ENCODE assay signal across 22 cellular contexts in genomic region chr16:8713635-8714097, GRCh38. TPM values are rescaled to one million over a fixed set of nuclear protein-coding genes. Genes with fewer than 3 reads are reported as not detected.
A peak's percentile ranks its signal among the peaks of the same experiment; 100 is the strongest.
DNase-seq lines count a peak whose midpoint lies in the region; ATAC-seq, FAIRE-seq and TF ChIP-seq lines count a peak whose summit lies in the region.
"Had no signal": no experiment of that assay in that cellular context is flagged by ENCODE, and none has a peak within 500 bp of the region (broad histone marks: within the 10 kb centered on the region; RNA-seq: fewer than 3 reads in every experiment).

No MANE protein-coding gene starts in this region.

- no peak overlapping the region for H3K4ac ChIP-seq in H1 (replicated peaks; ENCODE audit: insufficient read length, low read depth, low read length)

- no peaks in the 10 kb centered on the region for H4K20me1 ChIP-seq in H1 (replicated peaks in 1 of 2; ENCODE audit: control insufficient read depth in 1 of 2, insufficient read depth in 2 of 2, low read length in 2 of 2)
- no peaks in the 10 kb centered on the region for H4K20me1 ChIP-seq in neural cell (ENCODE audit: insufficient read depth)

- H3K9ac ChIP-seq in H1 (replicated peaks in 1 of 4; ENCODE audit: extremely low read depth in 1 of 4, low read depth in 3 of 4, low read length in 3 of 4) (peak overlapping the region in 1 of 4 experiments; percentile 42; a peak in 1 of 7 replicates), neural cell (ENCODE audit: low read length) (peak overlapping the region; percentile 86)

- no peaks in the 10 kb centered on the region for H3K9me2 ChIP-seq in neural cell (ENCODE audit: insufficient read depth, low read length)

- H3K4me3 ChIP-seq in BE2C (ENCODE audit: low read depth, low read length) (peak overlapping the region; percentile 63), H1 (ENCODE audit: extremely low read depth in 1 of 4, insufficient read depth in 2 of 4, low read depth in 3 of 4, low read length in 4 of 4) (no peak overlapping the region), neural cell (ENCODE audit: low read length) (peak overlapping the region; percentile 67)
- H3K4me3 ChIP-seq: PC-9, spleen, suprapubic skin had no signal

- H3K18ac ChIP-seq in H1 (ENCODE audit: extremely low read depth, low read length) = no peak overlapping the region

- TF ChIP-seq EP300 in H1 (IDR thresholded peaks at IDR 0.05; ENCODE audit: borderline replicate concordance in 1 of 2, low read depth in 2 of 2, low read length in 2 of 2) (no peak), neural cell (conservative IDR thresholded peaks at IDR 0.05; ENCODE audit: poor library complexity, severe bottlenecking) (no peak)

- 0 out of 2 replicates have a peak overlapping the region, but pooled peaks have one; percentile 50 for H2BK15ac ChIP-seq in H1 (ENCODE audit: low read length)

- H4K8ac ChIP-seq in H1 (ENCODE audit: extremely low read depth, insufficient read depth, low read length) = no peak overlapping the region; the same call in none of the 2 replicates

- H4K91ac ChIP-seq in H1 (replicated peaks; ENCODE audit: insufficient read length, low read length) = no peak overlapping the region

- H2BK5ac ChIP-seq in H1 (ENCODE audit: low read depth, low read length) = no peak overlapping the region

- H3K23me2 ChIP-seq in H1 (ENCODE audit: low read depth, low read length) = peaks cover 3% of the 10 kb centered on the region; the same call in 1 of the 2 replicates

- CTCF ChIA-PET in H1 (lab: Charles Lee; ENCODE audit: partially characterized antibody) = interaction anchor here (0.9 to 1.8 kb wide), 5 partner anchors 44 to 232 kb away, joined by 3 to 8 read pairs (median 4); no protein-coding TSS in a partner anchor

- H3K79me1 ChIP-seq in H1 (ENCODE audit: low read depth, low read length) = no peaks in the 10 kb centered on the region

- no peak for TF ChIP-seq POLR2A in H1 (IDR thresholded peaks at IDR 0.05; ENCODE audit: control extremely low read depth in 1 of 2, low read depth in 2 of 2, low read length in 2 of 2)
- TF ChIP-seq POLR2A in erythroblast (IDR thresholded peaks at IDR 0.05; ENCODE audit: low read length) = no peak

- no peak overlapping the region for H3K56ac ChIP-seq in H1 (replicated peaks; ENCODE audit: insufficient read length, low read depth, low read length)

- POLR2A ChIA-PET in H1 (lab: Charles Lee; ENCODE audit: partially characterized antibody) = interaction anchor here (1.4 kb wide), 1 partner anchor 10 kb away, joined by 3 read pairs; no protein-coding TSS in a partner anchor

- TF ChIP-seq RAD21 in H1 (IDR thresholded peaks at IDR 0.05 in 1 of 2, conservative IDR thresholded peaks at IDR 0.05 in 1 of 2; ENCODE audit: low read depth in 2 of 2, low read length in 2 of 2) (no peak), neural cell (conservative IDR thresholded peaks at IDR 0.05) (no peak)

- WGBS in H1 (ENCODE audit: extremely low coverage in 1 of 2, insufficient coverage in 1 of 2, insufficient read length in 1 of 2, insufficient replicate concordance in 2 of 2, low coverage in 1 of 2, low lambda C conversion rate in 2 of 2, missing lambda C conversion rate in 1 of 2), 2 experiments = 87% methylated on average over 10 of the region's 10 CpGs; no CpG with 5 or more reads in 1 of the 2 experiments

- no peaks in the 10 kb centered on the region for H3K9me3 ChIP-seq in BE2C
- H3K9me3 ChIP-seq in H1 (ENCODE audit: insufficient read depth in 2 of 2, low read depth in 1 of 2, low read length in 1 of 2) = no peaks in the 10 kb centered on the region
- no peaks in the 10 kb centered on the region for H3K9me3 ChIP-seq in neural cell (ENCODE audit: low read length)
- H3K9me3 ChIP-seq: suprapubic skin had no signal

- H3K4me2 ChIP-seq in H1 (ENCODE audit: insufficient read depth in 1 of 2, low read depth in 2 of 2, low read length in 2 of 2) (peak overlapping the region in 1 of 2 experiments; percentile 61; a peak in 2 of 4 replicates), neural cell (ENCODE audit: low read length) (peak overlapping the region; percentile 96)
- H3K4me2 ChIP-seq: PC-9 had no signal

- H3K36me3 ChIP-seq in BE2C (no peaks in the 10 kb centered on the region), H1 (ENCODE audit: control insufficient read depth in 2 of 4, insufficient read depth in 4 of 4, low read length in 3 of 4) (no peaks in the 10 kb centered on the region), neural cell (ENCODE audit: insufficient read depth, low read length) (no peaks in the 10 kb centered on the region)
- H3K36me3 ChIP-seq: suprapubic skin had no signal

- no peak overlapping the region for H2AK5ac ChIP-seq in H1 (ENCODE audit: low read depth, low read length)

- no peak overlapping the region for H4K5ac ChIP-seq in H1 (ENCODE audit: insufficient read length, low read depth, low read length)

- no peak overlapping the region for H2BK12ac ChIP-seq in H1 (ENCODE audit: low read depth, low read length)

- H3K4me1 ChIP-seq in BE2C (peaks cover 8% of the 10 kb centered on the region; the same call in 1 of the 2 replicates), H1 (replicated peaks in 1 of 4; ENCODE audit: control insufficient read depth in 3 of 4, insufficient read depth in 4 of 4, low read length in 3 of 4) (peaks cover 0 to 9% (median 1%) of the 10 kb centered on the region in 4 experiments; a peak in 4 of 7 replicates)
- H3K4me1 ChIP-seq: spleen, suprapubic skin had no signal

- no peak overlapping the region for H2BK20ac ChIP-seq in H1 (ENCODE audit: low read length)

- no peak overlapping the region for H3K14ac ChIP-seq in H1 (ENCODE audit: insufficient read length)

- no peak overlapping the region for H2BK120ac ChIP-seq in H1 (replicated peaks; ENCODE audit: low read depth, low read length)

- H3K79me2 ChIP-seq in H1 (ENCODE audit: control insufficient read depth in 1 of 2, insufficient read depth in 2 of 2, low read length in 2 of 2) = no peaks in the 10 kb centered on the region
- peaks cover 48% of the 10 kb centered on the region for H3K79me2 ChIP-seq in neural cell (replicated peaks; ENCODE audit: insufficient read depth, low read length)

- H3K27me3 ChIP-seq in BE2C (no peaks in the 10 kb centered on the region), H1 (replicated peaks in 1 of 4; ENCODE audit: control insufficient read depth in 3 of 4, extremely low read depth in 1 of 4, insufficient read depth in 3 of 4, low read length in 3 of 4) (no peaks in the 10 kb centered on the region; a peak in 1 of 7 replicates), neural cell (ENCODE audit: insufficient read depth, low read depth, low read length) (no peaks in the 10 kb centered on the region)
- H3K27me3 ChIP-seq: spleen, suprapubic skin had no signal

- H3K23ac ChIP-seq in H1 (ENCODE audit: insufficient read length) = no peak overlapping the region

- H2AFZ ChIP-seq in H1 (ENCODE audit: low read length) = no peak overlapping the region
- peak overlapping the region; percentile 0 for H2AFZ ChIP-seq in neural cell (ENCODE audit: low read depth, low read length)
- H2AFZ ChIP-seq: PC-9 had no signal

- no peak overlapping the region for H3K27ac ChIP-seq in H1 (ENCODE audit: low read depth, low read length)
- peak overlapping the region; percentile 98 for H3K27ac ChIP-seq in neural cell (ENCODE audit: low read length)
- H3K27ac ChIP-seq: PC-9, spleen, suprapubic skin had no signal

- no peak for TF ChIP-seq CTCF in BE2C (IDR thresholded peaks at IDR 0.05; ENCODE audit: low read depth, low read length)
- TF ChIP-seq CTCF in H1 (IDR thresholded peaks at IDR 0.05; ENCODE audit: control extremely low read depth in 1 of 3, insufficient read depth in 1 of 3, low read depth in 1 of 3, low read length in 3 of 3) = no peak
- no peak for TF ChIP-seq CTCF in neural cell (IDR thresholded peaks at IDR 0.05; ENCODE audit: poor library complexity, severe bottlenecking)

- no peak for ATAC-seq in GM21367 (IDR thresholded peaks at IDR 0.05; ENCODE audit: unreplicated experiment)
- ATAC-seq in GM21717 (IDR thresholded peaks at IDR 0.05; ENCODE audit: unreplicated experiment) = no peak

- H3F3A ChIP-seq in neural cell (ENCODE audit: insufficient read depth, low read length, poor library complexity, severe bottlenecking) = peaks cover 3% of the 10 kb centered on the region

- peak; percentile 26 for DNase-seq in BE2C
- peak; percentile 31 for DNase-seq in NCI-H69 (lab: John Stamatoyannopoulos, UW)
- DNase-seq in H1 (ENCODE audit: low read depth in 1 of 2, low spot score in 2 of 2) = no peak
- no peak for DNase-seq in erythroblast (lab: John Stamatoyannopoulos, UW)
- no peak for DNase-seq in CD1c-positive myeloid dendritic cell (ENCODE audit: extremely low spot score)
- DNase-seq: activated B cell treated with CpG ODN at 0.5 μM for 24 hours; activated CD4-positive, alpha-beta memory T cell treated with anti-CD3 and anti-CD28 coated beads, Interleukin-2, amount 10 ng/mL, durations not matched to agents 7 days and 5 days; activated naive CD4-positive, alpha-beta T cell treated with anti-CD3 and anti-CD28 coated beads, Interleukin-2, amount 10 ng/mL, durations not matched to agents 7 days and 5 days; activated T-cell treated with anti-CD3 and anti-CD28 coated beads, Interleukin-2, amount 50 U/mL, for 1 hour; aorta; CD4-positive, CD25-positive, alpha-beta regulatory T cell; DMS53; naive B cell; NCI-H2081; PC-9; spleen had no signal

- no peak for FAIRE-seq in H1 (lab: Jason Lieb, UNC)
- FAIRE-seq: colon, keratinocyte had no signal

TF ChIP-seq in H1, 55 proteins besides CTCF, POLR2A, EP300 and RAD21 (continues in another document):
- TF ChIP-seq MAX (IDR thresholded peaks at IDR 0.05) (no peak), CHD2 (IDR thresholded peaks at IDR 0.05; ENCODE audit: low read length) (no peak)

TF ChIP-seq in neural cell, 6 proteins besides CTCF, POLR2A, EP300 and RAD21 (continues in another document):
- no peak for TF ChIP-seq TAF1 (IDR thresholded peaks at IDR 0.05; ENCODE audit: low read depth)

RNA-seq across cellular contexts. Expression of gene ABAT, which starts 39.2 kb away (rescaled TPM):
- 20.4 TPM for polyA plus RNA-seq in BE2C (2012; ENCODE audit: insufficient read depth, insufficient read length, low read depth)
- total RNA-seq in H1 (2021; fragmentation: NEBNext Ultra II Directional; extraction: Animal tissue kit (Norgen Biotek cat#: 25700)) = 8.4 and 8.9 TPM in 2 replicates
- polyA plus RNA-seq in H1 (2011; rRNA removed) (6.4 and 6.9 TPM in 2 replicates), neural cell (125 and 132 TPM in 2 replicates)
- 6.9 TPM for polyA plus RNA-seq in H1 (2011; cell fraction: cytosol; rRNA removed)
- polyA plus RNA-seq in H1 (2011; cell fraction: nucleus; rRNA removed) = 8.7 TPM
- polyA plus RNA-seq in H1 (2012, experiment 1 of 2) = 6.1 to 7.6 TPM (median 6.4 TPM) in 4 replicates
- polyA plus RNA-seq in H1 (2012, experiment 2 of 2) = 1.9 TPM
- polyA plus RNA-seq in H1 (2013, experiment 1 of 2) = 4.4 TPM
- polyA plus RNA-seq in H1 (2013, experiment 2 of 2) = 4.5 TPM
- polyA minus RNA-seq in H1 (2011; rRNA and poly(A)+ RNA removed) = 7.2 and 7.5 TPM in 2 replicates
- 4.3 TPM for polyA minus RNA-seq in H1 (2011; cell fraction: cytosol; rRNA and poly(A)+ RNA removed)
- 7.7 TPM for polyA minus RNA-seq in H1 (2011; cell fraction: nucleus; rRNA and poly(A)+ RNA removed)
- polyA minus RNA-seq in neural cell = 187 and 206 TPM in 2 replicates

Comparison
In these comparisons a context has a peak if more than half of its experiments do, and no peak if none do; other contexts are left out.
1. DNase-seq: peak in BE2C (single experiment) and NCI-H69 (single experiment); none in H1 (0 of 2), erythroblast (0 of 2) and CD1c-positive myeloid dendritic cell (single experiment).
2. H3K4me3 ChIP-seq: peak in BE2C (single experiment) and neural cell (single experiment); none in H1 (0 of 4).
3. RNA of gene ABAT, which starts 39.2 kb away (polyA plus RNA-seq): 125 to 132 TPM in neural cell; 1.9 to 8.7 TPM in H1; every median in the first group is over 10 times any median in the second.